11 cellular contexts compared by ENCODE assay signal in genomic region chr6:19849736-19850135, GRCh38. TPM values are rescaled to one million over a fixed set of nuclear protein-coding genes. Genes with fewer than 3 reads are reported as not detected.
"Had no signal": no experiment of that assay in that cellular context is flagged by ENCODE, and none has a peak within 500 bp of the region (broad histone marks: within the 10 kb centered on the region; RNA-seq: fewer than 3 reads in every experiment).

No MANE protein-coding gene starts in this region.

- H2AFZ ChIP-seq: neural progenitor cell, parathyroid adenoma had no signal

- H3K4me1 ChIP-seq: parathyroid adenoma had no signal

- H3K27me3 ChIP-seq: neural progenitor cell had no signal

- H3K36me3 ChIP-seq: heart right ventricle, neural progenitor cell had no signal

- H3K27ac ChIP-seq: heart right ventricle, neural progenitor cell, parathyroid adenoma, VCaP had no signal

- H3K9me3 ChIP-seq: heart right ventricle had no signal

- ATAC-seq: activated T-cell treated with anti-CD3 and anti-CD28 coated beads, Interleukin-2, amount 50 U/mL, for 72 hours; heart right ventricle had no signal

- H3K4me2 ChIP-seq: neural progenitor cell had no signal

- DNase-seq: activated CD4-positive, alpha-beta memory T cell treated with anti-CD3 and anti-CD28 coated beads, Interleukin-2, amount 10 ng/mL, durations not matched to agents 7 days and 5 days; activated CD8-positive, alpha-beta memory T cell treated with anti-CD3 and anti-CD28 coated beads, Interleukin-2, amount 50 U/mL, for 4 hours; activated gamma-delta T cell treated with Interleukin-2 at 50 U/mL for 16 hours; activated naive CD8-positive, alpha-beta T cell treated with anti-CD3 and anti-CD28 coated beads for 36 hours; activated T-cell treated with anti-CD3 and anti-CD28 coated beads, Interleukin-2, amount 50 U/mL, for 72 hours; foreskin melanocyte; heart right ventricle had no signal

- H3K79me2 ChIP-seq: parathyroid adenoma had no signal

- H3K4me3 ChIP-seq: heart right ventricle, neural progenitor cell, skin epidermis had no signal

- H3K9ac ChIP-seq: neural progenitor cell, parathyroid adenoma had no signal

RNA-seq across cellular contexts. Expression of gene ID4, which starts 12.6 kb away (rescaled TPM):
- total RNA-seq: activated CD4-positive, alpha-beta memory T cell treated with anti-CD3 and anti-CD28 coated beads, Interleukin-2, amount 10 ng/mL, durations not matched to agents 7 days and 5 days; activated naive CD8-positive, alpha-beta T cell treated with anti-CD3 and anti-CD28 coated beads for 36 hours; activated T-cell treated with anti-CD3 and anti-CD28 coated beads, Interleukin-2, amount 50 U/mL, for 72 hours had no signal
